Comparison of ENCODE assay signal across 20 cellular contexts in the genomic region with DNA sequence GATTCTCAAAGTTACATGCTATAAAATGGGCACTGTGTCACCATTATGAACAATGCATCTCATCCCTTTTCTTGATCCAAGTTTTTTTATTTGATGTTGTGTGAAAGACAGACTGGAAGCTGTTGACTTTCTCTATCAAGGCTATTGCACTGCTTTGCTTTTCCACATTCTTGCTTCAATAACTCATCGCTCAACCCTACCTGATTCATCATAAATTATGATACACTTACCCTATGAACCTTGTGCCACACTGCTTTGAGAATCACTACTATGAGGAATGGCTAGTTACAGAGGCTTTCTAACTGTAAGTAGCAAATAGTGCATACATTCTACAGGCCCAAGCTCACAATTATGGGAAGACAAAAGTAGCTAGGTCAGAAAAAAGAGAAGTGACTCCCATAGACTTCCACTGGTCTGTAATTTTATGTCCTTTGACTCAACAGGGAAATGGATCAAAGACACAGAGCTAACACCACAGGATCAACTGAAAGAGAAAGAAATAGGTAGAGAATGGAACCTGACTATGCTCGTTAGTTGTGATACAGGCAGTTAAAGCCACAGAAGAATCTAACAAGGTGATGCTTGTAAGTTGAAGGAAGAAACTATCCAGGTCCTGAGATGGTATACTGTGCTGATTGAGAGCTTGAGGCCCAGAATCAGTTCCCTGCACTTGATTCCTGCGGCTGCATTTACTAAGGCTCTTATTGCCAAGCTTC.
DNase-seq lines count a peak whose midpoint lies in the region; ATAC-seq and TF ChIP-seq lines count a peak whose summit lies in the region.
"Had no signal": no experiment of that assay in that cellular context is flagged by ENCODE, and none has a peak within 500 bp of the region (broad histone marks: within the 10 kb centered on the region; RNA-seq: fewer than 3 reads in every experiment).

No MANE protein-coding gene starts in this region.

- H2AFZ ChIP-seq in mammary epithelial cell (ENCODE audit: low read depth, low read length), result no peak overlapping the region
- H2AFZ ChIP-seq: parathyroid adenoma had no signal

- peak overlapping the region; percentile 48 for H3K27ac ChIP-seq in mammary epithelial cell (ENCODE audit: insufficient read depth, low read depth, low read length)
- no peak overlapping the region for H3K27ac ChIP-seq in upper lobe of left lung
- H3K27ac ChIP-seq: coronary artery, lower lobe of right lung, parathyroid adenoma, suprapubic skin had no signal

- in situ Hi-C loops in mammary epithelial cell (cut with MboI; ENCODE audit: low sequenced_read_pairs in 2 of 2), result no loop called here

- TF ChIP-seq CTCF in mammary epithelial cell (conservative IDR thresholded peaks at IDR 0.05 in 1 of 2, IDR thresholded peaks at IDR 0.05 in 1 of 2; ENCODE audit: extremely low read depth in 1 of 2, insufficient read depth in 1 of 2, low read depth in 1 of 2, low read length in 2 of 2), result no peak
- no peak for TF ChIP-seq CTCF in mucosa of descending colon (IDR thresholded peaks at IDR 0.05)
- no peak for TF ChIP-seq CTCF in upper lobe of left lung (IDR thresholded peaks at IDR 0.05)

- H4K20me1 ChIP-seq in mammary epithelial cell (ENCODE audit: insufficient read depth, low read length), result no peaks in the 10 kb centered on the region

- dilution Hi-C loops in mammary epithelial cell (cut with HindIII; ENCODE audit: low sequenced_read_pairs), result no loop called here

- intact Hi-C loops in mammary epithelial cell (cut with micrococcal nuclease), result loop anchor here (1.0 kb wide), 1 partner anchor 163 kb away; a partner anchor contains a TSS
- intact Hi-C loops in mucosa of descending colon (cut with DNase I, micrococcal nuclease), result loop anchor here in 1 of 2 donors (5.0 kb wide), 1 partner anchor 163 kb away; a partner anchor contains a TSS

- H3K9ac ChIP-seq in mammary epithelial cell (ENCODE audit: insufficient read depth, low read length), result peak overlapping the region; percentile 0
- H3K9ac ChIP-seq: parathyroid adenoma had no signal

- BruUV-seq in mammary epithelial cell (replicated peaks; lab: Mats Ljungman, UMichigan), result no TSS peak

- H3K4me1 ChIP-seq in mammary epithelial cell (ENCODE audit: insufficient read depth, low read length) (peaks cover 15% of the 10 kb centered on the region), mucosa of descending colon (ENCODE audit: low read depth) (peaks cover 11% of the 10 kb centered on the region), upper lobe of left lung (peaks cover 0 to 5% (median 1%) of the 10 kb centered on the region in 4 donors)
- H3K4me1 ChIP-seq: parathyroid adenoma had no signal

- 87% methylated on average over 3 of the region's 3 CpGs for WGBS in mammary epithelial cell (ENCODE audit: low coverage, missing lambda C conversion rate)
- 83 to 88% methylated on average over 3 of the region's 3 CpGs for WGBS in upper lobe of left lung, 2 donors

- H3K27me3 ChIP-seq in mammary epithelial cell (ENCODE audit: insufficient read depth, low read length) (no peaks in the 10 kb centered on the region), upper lobe of left lung (no peaks in the 10 kb centered on the region)
- H3K27me3 ChIP-seq: suprapubic skin had no signal

- peaks cover 72% of the 10 kb centered on the region for H3K79me2 ChIP-seq in mammary epithelial cell (ENCODE audit: insufficient read depth, low read length)
- H3K79me2 ChIP-seq: parathyroid adenoma had no signal

- no peak for TF ChIP-seq POLR2A in upper lobe of left lung (IDR thresholded peaks at IDR 0.05)

- H3K36me3 ChIP-seq in mammary epithelial cell (ENCODE audit: insufficient read depth, low read length) (no peaks in the 10 kb centered on the region), mucosa of descending colon (ENCODE audit: low read depth) (no peaks in the 10 kb centered on the region), upper lobe of left lung (no peaks in the 10 kb centered on the region)
- H3K36me3 ChIP-seq: lower lobe of right lung had no signal

- ATAC-seq in GM18498 (IDR thresholded peaks at IDR 0.05; ENCODE audit: unreplicated experiment) (peak; percentile 59), mucosa of descending colon (peak; percentile 85), upper lobe of left lung (ENCODE audit: low FRiP score in 2 of 2) (no peak), GM19324 (IDR thresholded peaks at IDR 0.05; ENCODE audit: low FRiP score, unreplicated experiment) (no peak), GM21723 (IDR thresholded peaks at IDR 0.05; ENCODE audit: unreplicated experiment) (no peak)
- ATAC-seq: lower lobe of right lung had no signal

- H3K4me3 ChIP-seq in mammary epithelial cell (replicated peaks in 1 of 3; ENCODE audit: insufficient read depth in 1 of 3, low read depth in 2 of 3, low read length in 3 of 3), result no peak overlapping the region
- H3K4me3 ChIP-seq in mucosa of descending colon, result no peak overlapping the region
- H3K4me3 ChIP-seq in upper lobe of left lung, result no peak overlapping the region
- H3K4me3 ChIP-seq: coronary artery, lower lobe of right lung, suprapubic skin had no signal

- peaks cover 2% of the 10 kb centered on the region for H3K9me3 ChIP-seq in mammary epithelial cell (replicated peaks; ENCODE audit: insufficient read depth, low read length)
- H3K9me3 ChIP-seq in mucosa of descending colon, result no peaks in the 10 kb centered on the region
- no peaks in the 10 kb centered on the region for H3K9me3 ChIP-seq in upper lobe of left lung
- H3K9me3 ChIP-seq: lower lobe of right lung, suprapubic skin had no signal

- no peak for TF ChIP-seq EP300 in upper lobe of left lung (IDR thresholded peaks at IDR 0.05)

- CTCF ChIA-PET in mammary epithelial cell (lab: Charles Lee; ENCODE audit: low non-redundant PET), result interaction anchor here (0.6 kb wide), 1 partner anchor 1916 kb away, joined by 3 read pairs; no protein-coding TSS in a partner anchor

- DNase-seq in LoVo (ENCODE audit: low spot score), result peak; percentile 37
- DNase-seq in mammary epithelial cell, result peak; percentile 77
- DNase-seq in mucosa of descending colon, result no peak
- no peak for DNase-seq in effector CD8-positive, alpha-beta T cell (lab: John Stamatoyannopoulos, UW)
- no peak for DNase-seq in upper lobe of left lung
- DNase-seq: activated CD4-positive, CD25-positive, alpha-beta regulatory T cell treated with anti-CD3 and anti-CD28 coated beads, Interleukin-2, amount 50 U/mL, for 72 hours; aorta; Kasumi-1; lower lobe of right lung; naive B cell; NCI-H146; stimulated activated CD4-positive, alpha-beta T cell treated with anti-CD3 and anti-CD28 coated beads, Interleukin-4, amount 100 ng/mL, for 4 hours; stimulated activated CD8-positive, alpha-beta memory T cell treated with anti-CD3 and anti-CD28 coated beads, Interleukin-4, amount 100 ng/mL, for 48 hours; T-helper 2 cell had no signal

- peak overlapping the region; percentile 34 for H3K4me2 ChIP-seq in mammary epithelial cell (ENCODE audit: insufficient read depth, low read depth, low read length)

Comparison
In these comparisons a context has a peak if more than half of its experiments do, and no peak if none do; other contexts are left out.
1. ATAC-seq: peak in GM18498 (single experiment) and mucosa of descending colon (single experiment); none in upper lobe of left lung (0 of 2), GM19324 (single experiment) and GM21723 (single experiment).
2. DNase-seq: peak in LoVo (single experiment) and mammary epithelial cell (single experiment); none in mucosa of descending colon (0 of 3), effector CD8-positive, alpha-beta T cell (single experiment) and upper lobe of left lung (0 of 2).